Comparison of ENCODE assay signal across 3 cellular contexts in the genomic region with DNA sequence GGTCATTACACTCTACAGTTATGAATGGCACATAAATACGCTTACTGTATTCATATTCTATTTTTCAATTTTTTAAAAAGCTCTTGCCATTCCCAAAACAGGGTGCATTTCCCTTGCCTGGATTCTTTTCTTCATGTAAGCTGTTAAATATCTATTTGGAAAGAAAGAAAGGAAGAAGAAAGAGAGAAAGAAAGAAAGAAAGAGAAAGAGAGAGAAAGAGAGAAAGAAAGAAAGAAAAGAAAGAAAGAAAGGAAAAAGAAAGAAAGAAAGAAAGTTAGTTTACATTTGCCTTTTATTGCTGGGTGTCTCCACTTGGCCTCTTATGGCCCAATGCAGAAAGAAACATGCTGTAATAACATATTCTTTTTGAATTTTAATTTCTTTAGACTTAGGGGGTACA.
TF ChIP-seq lines count a peak whose summit lies in the region.

No MANE protein-coding gene starts in this region.

TF ChIP-seq in HEK293, 187 proteins besides CTCF, POLR2A, EP300 and RAD21:
- peak; percentile 55 for TF ChIP-seq ZNF366 (tag by site-specific recombination; conservative IDR thresholded peaks at IDR 0.05)
- no peak for TF ChIP-seq ZFP37 (tag by site-specific recombination; IDR thresholded peaks at IDR 0.05)
- TF ChIP-seq ZNF248 (tag by site-specific recombination; IDR thresholded peaks at IDR 0.05) = no peak
- no peak for TF ChIP-seq KLF10 (tag by site-specific recombination; IDR thresholded peaks at IDR 0.05)
- TF ChIP-seq ZNF175 (tag by site-specific recombination; IDR thresholded peaks at IDR 0.05) = no peak
- TF ChIP-seq PRDM1 (tag by site-specific recombination; IDR thresholded peaks at IDR 0.05) = peak; percentile 66
- TF ChIP-seq GLI2 (tag by site-specific recombination; IDR thresholded peaks at IDR 0.05; ENCODE audit: borderline replicate concordance, low read depth) = no peak

TF ChIP-seq in IMR-90, 13 proteins besides CTCF, POLR2A, EP300 and RAD21:
- TF ChIP-seq, protein P1, sequence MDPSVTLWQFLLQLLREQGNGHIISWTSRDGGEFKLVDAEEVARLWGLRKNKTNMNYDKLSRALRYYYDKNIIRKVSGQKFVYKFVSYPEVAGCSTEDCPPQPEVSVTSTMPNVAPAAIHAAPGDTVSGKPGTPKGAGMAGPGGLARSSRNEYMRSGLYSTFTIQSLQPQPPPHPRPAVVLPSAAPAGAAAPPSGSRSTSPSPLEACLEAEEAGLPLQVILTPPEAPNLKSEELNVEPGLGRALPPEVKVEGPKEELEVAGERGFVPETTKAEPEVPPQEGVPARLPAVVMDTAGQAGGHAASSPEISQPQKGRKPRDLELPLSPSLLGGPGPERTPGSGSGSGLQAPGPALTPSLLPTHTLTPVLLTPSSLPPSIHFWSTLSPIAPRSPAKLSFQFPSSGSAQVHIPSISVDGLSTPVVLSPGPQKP (IDR thresholded peaks at IDR 0.05; ENCODE audit: borderline replicate concordance, low read depth, low read length) = no peak
- no peak for TF ChIP-seq CEBPB (IDR thresholded peaks at IDR 0.05; ENCODE audit: low read depth, low read length)

TF ChIP-seq in K562, 482 proteins besides CTCF, POLR2A, EP300 and RAD21:
- TF ChIP-seq, protein P2, sequence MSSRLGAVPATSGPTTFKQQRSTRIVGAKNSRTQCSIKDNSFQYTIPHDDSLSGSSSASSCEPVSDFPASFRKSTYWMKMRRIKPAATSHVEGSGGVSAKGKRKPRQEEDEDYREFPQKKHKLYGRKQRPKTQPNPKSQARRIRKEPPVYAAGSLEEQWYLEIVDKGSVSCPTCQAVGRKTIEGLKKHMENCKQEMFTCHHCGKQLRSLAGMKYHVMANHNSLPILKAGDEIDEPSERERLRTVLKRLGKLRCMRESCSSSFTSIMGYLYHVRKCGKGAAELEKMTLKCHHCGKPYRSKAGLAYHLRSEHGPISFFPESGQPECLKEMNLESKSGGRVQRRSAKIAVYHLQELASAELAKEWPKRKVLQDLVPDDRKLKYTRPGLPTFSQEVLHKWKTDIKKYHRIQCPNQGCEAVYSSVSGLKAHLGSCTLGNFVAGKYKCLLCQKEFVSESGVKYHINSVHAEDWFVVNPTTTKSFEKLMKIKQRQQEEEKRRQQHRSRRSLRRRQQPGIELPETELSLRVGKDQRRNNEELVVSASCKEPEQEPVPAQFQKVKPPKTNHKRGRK (tag; IDR thresholded peaks at IDR 0.05) = peak; percentile 80
- TF ChIP-seq, protein P3, sequence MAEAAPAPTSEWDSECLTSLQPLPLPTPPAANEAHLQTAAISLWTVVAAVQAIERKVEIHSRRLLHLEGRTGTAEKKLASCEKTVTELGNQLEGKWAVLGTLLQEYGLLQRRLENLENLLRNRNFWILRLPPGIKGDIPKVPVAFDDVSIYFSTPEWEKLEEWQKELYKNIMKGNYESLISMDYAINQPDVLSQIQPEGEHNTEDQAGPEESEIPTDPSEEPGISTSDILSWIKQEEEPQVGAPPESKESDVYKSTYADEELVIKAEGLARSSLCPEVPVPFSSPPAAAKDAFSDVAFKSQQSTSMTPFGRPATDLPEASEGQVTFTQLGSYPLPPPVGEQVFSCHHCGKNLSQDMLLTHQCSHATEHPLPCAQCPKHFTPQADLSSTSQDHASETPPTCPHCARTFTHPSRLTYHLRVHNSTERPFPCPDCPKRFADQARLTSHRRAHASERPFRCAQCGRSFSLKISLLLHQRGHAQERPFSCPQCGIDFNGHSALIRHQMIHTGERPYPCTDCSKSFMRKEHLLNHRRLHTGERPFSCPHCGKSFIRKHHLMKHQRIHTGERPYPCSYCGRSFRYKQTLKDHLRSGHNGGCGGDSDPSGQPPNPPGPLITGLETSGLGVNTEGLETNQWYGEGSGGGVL (CRISPR knock-in tag; IDR thresholded peaks at IDR 0.05) = no peak
TF ChIP-seq in K562: peak in this region for 1.
